ENCODE assay signal across 8 cellular contexts in genomic region chr4:56958111-56958517, GRCh38. TPM values are rescaled to one million over a fixed set of nuclear protein-coding genes. Genes with fewer than 3 reads are reported as not detected.
DNase-seq lines count a peak whose midpoint lies in the region; ATAC-seq and TF ChIP-seq lines count a peak whose summit lies in the region.

No MANE protein-coding gene starts in this region.

- peak; percentile 85 for DNase-seq in DMS79 (lab: John Stamatoyannopoulos, UW)
- peak; percentile 63 for DNase-seq in NCI-H345 treated with DMSO at 0.1 percent for 48 hours (lab: John Stamatoyannopoulos, UW; ENCODE audit: unreplicated experiment)
- no peak for DNase-seq in mesothelial cell of epicardium (ENCODE audit: low spot score in 2 of 2, unreplicated experiment in 2 of 2)
- DNase-seq in HK-2 (ENCODE audit: unreplicated experiment): no peak
- DNase-seq in T-helper 2 cell treated with Interferon-gamma antibody and Interleukin-4, amounts not matched to agents 5 μg/mL and 100 μg/mL, for 36 hours (ENCODE audit: low spot score): no peak
- DNase-seq in activated CD4-positive, alpha-beta T cell treated with anti-CD3 and anti-CD28 coated beads for 48 hours: no peak

- intact Hi-C loops in dendritic cell treated with granulocyte-macrophage colony-stimulating factor and Interleukin-4, amounts not matched to agents 40 ng/mL and 50 ng/mL, for 4 days (cut with micrococcal nuclease): no loop called here

- ATAC-seq in HG02759 (IDR thresholded peaks at IDR 0.05; ENCODE audit: unreplicated experiment): no peak

- peaks cover 13% of the 10 kb centered on the region for H3K36me3 Mint-ChIP-seq in dendritic cell treated with granulocyte-macrophage colony-stimulating factor and Interleukin-4, amounts not matched to agents 40 ng/mL and 50 ng/mL, for 4 days (ENCODE audit: low read depth)
- peaks cover 11% of the 10 kb centered on the region for H3K36me3 Mint-ChIP-seq in mesothelial cell of epicardium
- peaks cover 10% of the 10 kb centered on the region for H3K36me3 Mint-ChIP-seq in T-helper 2 cell treated with Interferon-gamma antibody and Interleukin-4, amounts not matched to agents 5 μg/mL and 100 μg/mL, for 36 hours (ENCODE audit: low read depth)

- peaks cover 13% of the 10 kb centered on the region for H3K4me1 Mint-ChIP-seq in dendritic cell treated with granulocyte-macrophage colony-stimulating factor and Interleukin-4, amounts not matched to agents 40 ng/mL and 50 ng/mL, for 4 days (ENCODE audit: low read depth)
- H3K4me1 Mint-ChIP-seq in mesothelial cell of epicardium: no peaks in the 10 kb centered on the region
- no peaks in the 10 kb centered on the region for H3K4me1 Mint-ChIP-seq in T-helper 2 cell treated with Interferon-gamma antibody and Interleukin-4, amounts not matched to agents 5 μg/mL and 100 μg/mL, for 36 hours (ENCODE audit: low read depth)

- no peaks in the 10 kb centered on the region for H3K9me3 Mint-ChIP-seq in dendritic cell treated with granulocyte-macrophage colony-stimulating factor and Interleukin-4, amounts not matched to agents 40 ng/mL and 50 ng/mL, for 4 days
- H3K9me3 Mint-ChIP-seq in mesothelial cell of epicardium: no peaks in the 10 kb centered on the region
- no peaks in the 10 kb centered on the region for H3K9me3 Mint-ChIP-seq in T-helper 2 cell treated with Interferon-gamma antibody and Interleukin-4, amounts not matched to agents 5 μg/mL and 100 μg/mL, for 36 hours

- H3K4me3 Mint-ChIP-seq in dendritic cell treated with granulocyte-macrophage colony-stimulating factor and Interleukin-4, amounts not matched to agents 40 ng/mL and 50 ng/mL, for 4 days: no peak overlapping the region
- no peak overlapping the region for H3K4me3 Mint-ChIP-seq in mesothelial cell of epicardium
- H3K4me3 Mint-ChIP-seq in T-helper 2 cell treated with Interferon-gamma antibody and Interleukin-4, amounts not matched to agents 5 μg/mL and 100 μg/mL, for 36 hours: no peak overlapping the region

- no peak for TF ChIP-seq CTCF in mesothelial cell of epicardium (IDR thresholded peaks at IDR 0.05; ENCODE audit: unreplicated experiment)

- peak overlapping the region; percentile 50 for H3K27ac Mint-ChIP-seq in dendritic cell treated with granulocyte-macrophage colony-stimulating factor and Interleukin-4, amounts not matched to agents 40 ng/mL and 50 ng/mL, for 4 days
- peak overlapping the region; percentile 4 for H3K27ac Mint-ChIP-seq in mesothelial cell of epicardium
- no peak overlapping the region for H3K27ac Mint-ChIP-seq in T-helper 2 cell treated with Interferon-gamma antibody and Interleukin-4, amounts not matched to agents 5 μg/mL and 100 μg/mL, for 36 hours

- H3K27me3 Mint-ChIP-seq in dendritic cell treated with granulocyte-macrophage colony-stimulating factor and Interleukin-4, amounts not matched to agents 40 ng/mL and 50 ng/mL, for 4 days: no peaks in the 10 kb centered on the region
- H3K27me3 Mint-ChIP-seq in mesothelial cell of epicardium (ENCODE audit: low read depth): no peaks in the 10 kb centered on the region
- no peaks in the 10 kb centered on the region for H3K27me3 Mint-ChIP-seq in T-helper 2 cell treated with Interferon-gamma antibody and Interleukin-4, amounts not matched to agents 5 μg/mL and 100 μg/mL, for 36 hours (ENCODE audit: low read depth)

RNA-seq across cellular contexts. Expression of gene NOA1, which starts 19.3 kb away (rescaled TPM):
- 17.5 to 18.4 TPM (median 17.6 TPM) in 3 replicates for total RNA-seq in mesothelial cell of epicardium

RNA-seq across cellular contexts. Expression of gene POLR2B, which starts 20.6 kb away (rescaled TPM):
- 99.7 to 103 TPM (median 102 TPM) in 3 replicates for total RNA-seq in mesothelial cell of epicardium

RNA-seq across cellular contexts. Expression of gene REST, which starts 50.4 kb away (rescaled TPM):
- 81.9 to 88.3 TPM (median 86.8 TPM) in 3 replicates for total RNA-seq in mesothelial cell of epicardium

Comparison
In these comparisons a context has a peak if more than half of its experiments do, and no peak if none do; other contexts are left out.
1. DNase-seq: peak in DMS79 (single experiment) and NCI-H345 treated with DMSO at 0.1 percent for 48 hours (single experiment); none in mesothelial cell of epicardium (0 of 2), HK-2 (single experiment), T-helper 2 cell treated with Interferon-gamma antibody and Interleukin-4, amounts not matched to agents 5 μg/mL and 100 μg/mL, for 36 hours (single experiment) and activated CD4-positive, alpha-beta T cell treated with anti-CD3 and anti-CD28 coated beads for 48 hours (single experiment).